In the genomic region with DNA sequence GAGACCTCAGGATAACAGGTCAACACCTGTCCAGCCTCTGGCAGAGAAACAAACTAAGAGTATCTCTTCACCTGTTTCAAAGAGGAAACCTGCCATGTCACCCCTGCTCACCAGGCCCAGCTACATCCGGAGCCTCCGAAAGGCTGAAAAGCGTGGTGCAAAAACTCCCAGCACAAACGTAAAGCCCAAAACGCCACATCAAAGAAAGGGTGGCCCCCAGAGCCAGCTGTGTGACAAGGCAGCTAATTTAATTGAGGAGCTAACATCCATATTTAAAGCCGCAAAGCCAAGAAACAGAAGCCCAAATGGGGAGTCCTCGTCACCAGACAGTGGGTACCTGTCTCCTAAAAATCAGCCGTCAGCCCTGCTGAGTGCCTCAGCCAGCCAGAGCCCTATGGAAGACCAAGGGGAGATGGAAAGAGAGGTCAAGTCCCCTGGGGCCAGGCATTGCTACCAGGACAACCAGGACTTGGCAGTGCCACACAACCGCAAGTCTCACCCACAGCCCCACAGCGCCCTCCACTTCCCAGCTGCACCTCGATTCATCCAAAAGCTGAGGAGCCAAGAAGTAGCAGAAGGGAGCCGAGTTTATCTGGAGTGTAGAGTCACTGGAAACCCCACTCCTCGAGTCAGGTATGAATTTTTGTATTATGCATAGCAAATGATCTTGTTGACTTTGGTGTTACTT, we compare ENCODE assay signal across 2 cellular contexts.
TF ChIP-seq lines count a peak whose summit lies in the region.

No MANE protein-coding gene starts in this region.

TF ChIP-seq in IMR-90, 13 proteins besides CTCF, POLR2A, EP300 and RAD21:
- TF ChIP-seq USF2 (IDR thresholded peaks at IDR 0.05; ENCODE audit: low read depth, low read length) = no peak
- no peak for TF ChIP-seq CHD1 (IDR thresholded peaks at IDR 0.05; ENCODE audit: low read depth, low read length)
- no peak for TF ChIP-seq BHLHE40 (IDR thresholded peaks at IDR 0.05; ENCODE audit: low read depth, low read length)
- TF ChIP-seq MAZ (IDR thresholded peaks at IDR 0.05; ENCODE audit: borderline replicate concordance, low read depth, low read length) = no peak
- TF ChIP-seq MAFK (IDR thresholded peaks at IDR 0.05; ENCODE audit: low read depth, low read length) = no peak
- no peak for TF ChIP-seq MXI1 (IDR thresholded peaks at IDR 0.05; ENCODE audit: borderline replicate concordance, low read depth, low read length)
- no peak for TF ChIP-seq CEBPB (IDR thresholded peaks at IDR 0.05; ENCODE audit: low read depth, low read length)
- no peak for TF ChIP-seq SMC3 (IDR thresholded peaks at IDR 0.05; ENCODE audit: low read depth, low read length)
- TF ChIP-seq RCOR1 (IDR thresholded peaks at IDR 0.05; ENCODE audit: insufficient replicate concordance, low read length) = no peak
- TF ChIP-seq, protein P1, sequence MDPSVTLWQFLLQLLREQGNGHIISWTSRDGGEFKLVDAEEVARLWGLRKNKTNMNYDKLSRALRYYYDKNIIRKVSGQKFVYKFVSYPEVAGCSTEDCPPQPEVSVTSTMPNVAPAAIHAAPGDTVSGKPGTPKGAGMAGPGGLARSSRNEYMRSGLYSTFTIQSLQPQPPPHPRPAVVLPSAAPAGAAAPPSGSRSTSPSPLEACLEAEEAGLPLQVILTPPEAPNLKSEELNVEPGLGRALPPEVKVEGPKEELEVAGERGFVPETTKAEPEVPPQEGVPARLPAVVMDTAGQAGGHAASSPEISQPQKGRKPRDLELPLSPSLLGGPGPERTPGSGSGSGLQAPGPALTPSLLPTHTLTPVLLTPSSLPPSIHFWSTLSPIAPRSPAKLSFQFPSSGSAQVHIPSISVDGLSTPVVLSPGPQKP (IDR thresholded peaks at IDR 0.05; ENCODE audit: borderline replicate concordance, low read depth, low read length) = no peak
- no peak for TF ChIP-seq FOS (IDR thresholded peaks at IDR 0.05; ENCODE audit: low read depth, low read length)
- no peak for TF ChIP-seq RFX5 (IDR thresholded peaks at IDR 0.05; ENCODE audit: low read depth, low read length)
- TF ChIP-seq NFE2L2 (IDR thresholded peaks at IDR 0.05; ENCODE audit: low read depth, low read length) = no peak

TF ChIP-seq in K562, 482 proteins besides CTCF, POLR2A, EP300 and RAD21:
- no peak for TF ChIP-seq ZNF134 (CRISPR knock-in tag; conservative IDR thresholded peaks at IDR 0.05)
- TF ChIP-seq E2F5 (CRISPR knock-in tag; IDR thresholded peaks at IDR 0.05) = no peak
TF ChIP-seq in K562: peak in this region for 0.
